Comparison of ENCODE assay signal across 1 cellular context in genomic region chr9:105557804-105558610, GRCh38.
A peak's percentile ranks its signal among the peaks of the same experiment; 100 is the strongest.
TF ChIP-seq lines count a peak whose summit lies in the region.

FKTN (plus strand) TSS chr9:105558131; CDS start chr9:105575033, 16,902 bp downstream.

TF ChIP-seq in HepG2, 621 proteins besides CTCF, POLR2A, EP300 and RAD21 (continued from another document and continues in another):
- TF ChIP-seq BRF2 (CRISPR knock-in tag; IDR thresholded peaks at IDR 0.05) (no peak), MAX (IDR thresholded peaks at IDR 0.05) (0 out of 2 replicates have a peak, but pooled peaks have one; percentile 35), ZNF782 (CRISPR knock-in tag; IDR thresholded peaks at IDR 0.05; ENCODE audit: borderline replicate concordance) (no peak; the same call in 1 of the 2 replicates), ZBTB20 (CRISPR knock-in tag; IDR thresholded peaks at IDR 0.05; ENCODE audit: borderline replicate concordance, low read depth) (peak; percentile 76; the same call in 1 of the 2 replicates), ZNF556 (CRISPR knock-in tag; IDR thresholded peaks at IDR 0.05; ENCODE audit: borderline replicate concordance) (peak; percentile 74; the same call in 1 of the 2 replicates), U2AF2 (IDR thresholded peaks at IDR 0.05; ENCODE audit: low read depth, low read length) (no peak), HES4 (CRISPR knock-in tag; IDR thresholded peaks at IDR 0.05; ENCODE audit: borderline replicate concordance) (0 out of 2 replicates have a peak, but pooled peaks have one; percentile 51), ZNF34 (CRISPR knock-in tag; IDR thresholded peaks at IDR 0.05; ENCODE audit: borderline replicate concordance) (no peak; the same call in 1 of the 2 replicates), TIGD3 (CRISPR knock-in tag; IDR thresholded peaks at IDR 0.05; ENCODE audit: borderline replicate concordance) (no peak), POLR2G (IDR thresholded peaks at IDR 0.05; ENCODE audit: low read depth, low read length) (peak; percentile 90), ATF5 (CRISPR knock-in tag; IDR thresholded peaks at IDR 0.05; ENCODE audit: low read depth) (no peak), SSRP1 (CRISPR knock-in tag; IDR thresholded peaks at IDR 0.05) (no peak), TFE3 (CRISPR knock-in tag; IDR thresholded peaks at IDR 0.05) (no peak), TEAD2 (CRISPR knock-in tag; IDR thresholded peaks at IDR 0.05) (no peak), ZFYVE20 (CRISPR knock-in tag; IDR thresholded peaks at IDR 0.05; ENCODE audit: borderline replicate concordance, low read depth) (no peak), PRDM10 (CRISPR knock-in tag; IDR thresholded peaks at IDR 0.05; ENCODE audit: low read depth) (no peak), REXO4 (CRISPR knock-in tag; IDR thresholded peaks at IDR 0.05; ENCODE audit: borderline replicate concordance) (no peak), JDP2 (CRISPR knock-in tag; IDR thresholded peaks at IDR 0.05; ENCODE audit: borderline replicate concordance) (no peak), PHB2 (IDR thresholded peaks at IDR 0.05; ENCODE audit: partially characterized antibody) (no peak), REST (IDR thresholded peaks at IDR 0.05; ENCODE audit: borderline replicate concordance in 1 of 2, low read depth in 1 of 2, low read length in 2 of 2) (peak in 1 of 2 experiments; percentile 58; a peak in 1 of 4 replicates), POLR2AphosphoS5 (IDR thresholded peaks at IDR 0.05; ENCODE audit: low read depth, low read length) (peak; percentile 91), ZNF780A (CRISPR knock-in tag; IDR thresholded peaks at IDR 0.05) (no peak), NR3C1 (CRISPR knock-in tag; IDR thresholded peaks at IDR 0.05) (no peak), GATAD1 (CRISPR knock-in tag; IDR thresholded peaks at IDR 0.05) (peak; percentile 97), YEATS4 (CRISPR knock-in tag; IDR thresholded peaks at IDR 0.05; ENCODE audit: borderline replicate concordance) (peak; percentile 89; the same call in 1 of the 2 replicates), MATR3 (CRISPR knock-in tag; IDR thresholded peaks at IDR 0.05) (no peak), ZNF17 (CRISPR knock-in tag; IDR thresholded peaks at IDR 0.05) (no peak; the same call in 1 of the 2 replicates), ATAD3A (CRISPR knock-in tag; IDR thresholded peaks at IDR 0.05) (no peak), ZNF878 (CRISPR knock-in tag; IDR thresholded peaks at IDR 0.05) (no peak), SIX1 (CRISPR knock-in tag; IDR thresholded peaks at IDR 0.05; ENCODE audit: borderline replicate concordance) (no peak), SRSF4 (IDR thresholded peaks at IDR 0.05; ENCODE audit: low read depth, low read length, poor library complexity, severe bottlenecking) (no peak), ZNF839 (CRISPR knock-in tag; IDR thresholded peaks at IDR 0.05; ENCODE audit: borderline replicate concordance) (no peak)
- TF ChIP-seq, protein P1, sequence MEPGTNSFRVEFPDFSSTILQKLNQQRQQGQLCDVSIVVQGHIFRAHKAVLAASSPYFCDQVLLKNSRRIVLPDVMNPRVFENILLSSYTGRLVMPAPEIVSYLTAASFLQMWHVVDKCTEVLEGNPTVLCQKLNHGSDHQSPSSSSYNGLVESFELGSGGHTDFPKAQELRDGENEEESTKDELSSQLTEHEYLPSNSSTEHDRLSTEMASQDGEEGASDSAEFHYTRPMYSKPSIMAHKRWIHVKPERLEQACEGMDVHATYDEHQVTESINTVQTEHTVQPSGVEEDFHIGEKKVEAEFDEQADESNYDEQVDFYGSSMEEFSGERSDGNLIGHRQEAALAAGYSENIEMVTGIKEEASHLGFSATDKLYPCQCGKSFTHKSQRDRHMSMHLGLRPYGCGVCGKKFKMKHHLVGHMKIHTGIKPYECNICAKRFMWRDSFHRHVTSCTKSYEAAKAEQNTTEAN (CRISPR knock-in tag; conservative IDR thresholded peaks at IDR 0.05), result peak; percentile 67; the same call in 1 of the 2 replicates
- TF ChIP-seq, protein P2, sequence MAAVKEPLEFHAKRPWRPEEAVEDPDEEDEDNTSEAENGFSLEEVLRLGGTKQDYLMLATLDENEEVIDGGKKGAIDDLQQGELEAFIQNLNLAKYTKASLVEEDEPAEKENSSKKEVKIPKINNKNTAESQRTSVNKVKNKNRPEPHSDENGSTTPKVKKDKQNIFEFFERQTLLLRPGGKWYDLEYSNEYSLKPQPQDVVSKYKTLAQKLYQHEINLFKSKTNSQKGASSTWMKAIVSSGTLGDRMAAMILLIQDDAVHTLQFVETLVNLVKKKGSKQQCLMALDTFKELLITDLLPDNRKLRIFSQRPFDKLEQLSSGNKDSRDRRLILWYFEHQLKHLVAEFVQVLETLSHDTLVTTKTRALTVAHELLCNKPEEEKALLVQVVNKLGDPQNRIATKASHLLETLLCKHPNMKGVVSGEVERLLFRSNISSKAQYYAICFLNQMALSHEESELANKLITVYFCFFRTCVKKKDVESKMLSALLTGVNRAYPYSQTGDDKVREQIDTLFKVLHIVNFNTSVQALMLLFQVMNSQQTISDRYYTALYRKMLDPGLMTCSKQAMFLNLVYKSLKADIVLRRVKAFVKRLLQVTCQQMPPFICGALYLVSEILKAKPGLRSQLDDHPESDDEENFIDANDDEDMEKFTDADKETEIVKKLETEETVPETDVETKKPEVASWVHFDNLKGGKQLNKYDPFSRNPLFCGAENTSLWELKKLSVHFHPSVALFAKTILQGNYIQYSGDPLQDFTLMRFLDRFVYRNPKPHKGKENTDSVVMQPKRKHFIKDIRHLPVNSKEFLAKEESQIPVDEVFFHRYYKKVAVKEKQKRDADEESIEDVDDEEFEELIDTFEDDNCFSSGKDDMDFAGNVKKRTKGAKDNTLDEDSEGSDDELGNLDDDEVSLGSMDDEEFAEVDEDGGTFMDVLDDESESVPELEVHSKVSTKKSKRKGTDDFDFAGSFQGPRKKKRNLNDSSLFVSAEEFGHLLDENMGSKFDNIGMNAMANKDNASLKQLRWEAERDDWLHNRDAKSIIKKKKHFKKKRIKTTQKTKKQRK (IDR thresholded peaks at IDR 0.05; ENCODE audit: low read length), result no peak
